Comparison of ENCODE assay signal across 9 cellular contexts in genomic region chr7:115476666-115477065, GRCh38.
DNase-seq lines count a peak whose midpoint lies in the region; ATAC-seq and TF ChIP-seq lines count a peak whose summit lies in the region.
"Had no signal": no experiment of that assay in that cellular context is flagged by ENCODE, and none has a peak within 500 bp of the region (broad histone marks: within the 10 kb centered on the region; RNA-seq: fewer than 3 reads in every experiment).

No MANE protein-coding gene starts in this region.

- no peaks in the 10 kb centered on the region for H3K79me2 ChIP-seq in MM.1S (ENCODE audit: low read length)
- H3K79me2 ChIP-seq in Karpas-422 (ENCODE audit: low read length) = no peaks in the 10 kb centered on the region

- H4K20me1 ChIP-seq in MM.1S (ENCODE audit: insufficient read depth, low read length) (no peaks in the 10 kb centered on the region), Karpas-422 (ENCODE audit: insufficient read depth, low read depth, low read length) (no peaks in the 10 kb centered on the region)

- TF ChIP-seq CTCF in CD14-positive monocyte (IDR thresholded peaks at IDR 0.05) (no peak), MM.1S (IDR thresholded peaks at IDR 0.05; ENCODE audit: low read length) (no peak), choroid plexus epithelial cell (conservative IDR thresholded peaks at IDR 0.05; ENCODE audit: low read depth, low read length) (no peak)

- peaks cover 14% of the 10 kb centered on the region for H3K4me1 Mint-ChIP-seq in CD14-positive monocyte
- H3K4me1 Mint-ChIP-seq in naive thymus-derived CD8-positive, alpha-beta T cell = peaks cover 5 to 12% (median 10%) of the 10 kb centered on the region in 4 donors

- no peak overlapping the region for H3K27ac Mint-ChIP-seq in CD14-positive monocyte
- H3K27ac Mint-ChIP-seq in naive thymus-derived CD8-positive, alpha-beta T cell = peak overlapping the region in 2 of 10 donors; percentile 36 to 70

- peaks cover 24 to 45% (median 43%) of the 10 kb centered on the region in 3 donors for H3K27me3 Mint-ChIP-seq in CD14-positive monocyte (ENCODE audit: low read depth in 3 of 3)
- H3K27me3 Mint-ChIP-seq in naive thymus-derived CD8-positive, alpha-beta T cell = peaks cover 16 to 64% (median 39%) of the 10 kb centered on the region in 5 donors

- H3K9me2 ChIP-seq in MM.1S (replicated peaks; ENCODE audit: insufficient read depth, low read length) (no peaks in the 10 kb centered on the region), Karpas-422 (replicated peaks; ENCODE audit: insufficient read depth, low read length) (no peaks in the 10 kb centered on the region)

- peaks cover 0 to 6% (median 1%) of the 10 kb centered on the region in 7 donors for H3K9me3 Mint-ChIP-seq in CD14-positive monocyte
- peaks cover 0 to 10% (median 0%) of the 10 kb centered on the region in 9 donors for H3K9me3 Mint-ChIP-seq in naive thymus-derived CD8-positive, alpha-beta T cell

- POLR2A ChIA-PET in naive thymus-derived CD8-positive, alpha-beta T cell (lab: Charles Lee) = no interaction called here

- no peak overlapping the region for H3K9ac ChIP-seq in MM.1S (ENCODE audit: low read length)
- no peak overlapping the region for H3K9ac ChIP-seq in Karpas-422 (ENCODE audit: low read length)

- DNase-seq in CD14-positive monocyte (ENCODE audit: low spot score) (no peak), MM.1S (no peak), choroid plexus epithelial cell (ENCODE audit: low read depth) (no peak), Karpas-422 (no peak)
- DNase-seq in naive thymus-derived CD8-positive, alpha-beta T cell = no peak

- peak overlapping the region; percentile 55; the same call in 1 of the 2 replicates for H2AFZ ChIP-seq in MM.1S (ENCODE audit: low read length)
- no peak overlapping the region for H2AFZ ChIP-seq in Karpas-422 (ENCODE audit: low read length)

- no peaks in the 10 kb centered on the region for H3K36me3 ChIP-seq in MM.1S (replicated peaks; ENCODE audit: insufficient read depth, low read length)
- no peaks in the 10 kb centered on the region for H3K36me3 ChIP-seq in Karpas-422 (ENCODE audit: insufficient read depth, low read length)

- H3K27me3 ChIP-seq in MM.1S (replicated peaks; ENCODE audit: insufficient read depth, low read length) = no peaks in the 10 kb centered on the region
- H3K27me3 ChIP-seq in Karpas-422 (ENCODE audit: low read length) = no peaks in the 10 kb centered on the region

- no peaks in the 10 kb centered on the region for H3F3A ChIP-seq in MM.1S (ENCODE audit: insufficient read depth, low read length)

- peak overlapping the region; percentile 80 to 91 for H3K4me3 Mint-ChIP-seq in CD14-positive monocyte
- peak overlapping the region in 9 of 10 donors; percentile 14 to 80 (median 56) for H3K4me3 Mint-ChIP-seq in naive thymus-derived CD8-positive, alpha-beta T cell

- H3K4me3 ChIP-seq in MM.1S (ENCODE audit: low read length) = no peak overlapping the region
- peak overlapping the region; percentile 64 for H3K4me3 ChIP-seq in choroid plexus epithelial cell (ENCODE audit: low read depth, low read length)
- H3K4me3 ChIP-seq in Karpas-422 (ENCODE audit: low read length) = no peak overlapping the region
- H3K4me3 ChIP-seq: GM12878 had no signal

- intact Hi-C loops in CD14-positive monocyte (cut with micrococcal nuclease) = no loop called here

- H3K36me3 Mint-ChIP-seq in CD14-positive monocyte = no peaks in the 10 kb centered on the region
- peaks cover 0 to 5% (median 0%) of the 10 kb centered on the region in 3 donors for H3K36me3 Mint-ChIP-seq in naive thymus-derived CD8-positive, alpha-beta T cell

- H3K4me1 ChIP-seq in MM.1S (ENCODE audit: low read length) (no peaks in the 10 kb centered on the region), Karpas-422 (ENCODE audit: low read length) (no peaks in the 10 kb centered on the region)

- no peak for ATAC-seq in naive thymus-derived CD8-positive, alpha-beta T cell
- no peak for ATAC-seq in HG03139 (IDR thresholded peaks at IDR 0.05; ENCODE audit: unreplicated experiment)
- no peak for ATAC-seq in HG03280 (IDR thresholded peaks at IDR 0.05; ENCODE audit: unreplicated experiment)
- no peak for ATAC-seq in GM21423 (IDR thresholded peaks at IDR 0.05; ENCODE audit: unreplicated experiment)

- H3K9me3 ChIP-seq in MM.1S (replicated peaks; ENCODE audit: insufficient read depth, low read length) (no peaks in the 10 kb centered on the region), Karpas-422 (ENCODE audit: low read length) (peaks cover 11% of the 10 kb centered on the region)

- H3K27ac ChIP-seq in MM.1S (ENCODE audit: low read length) (no peak overlapping the region), Karpas-422 (ENCODE audit: low read length) (no peak overlapping the region)

- peak overlapping the region; percentile 50; the same call in 1 of the 2 replicates for H3K4me2 ChIP-seq in MM.1S (ENCODE audit: low read depth, low read length)
- H3K4me2 ChIP-seq in Karpas-422 (ENCODE audit: low read depth, low read length, poor library complexity, severe bottlenecking) = no peak overlapping the region
